In the genomic region with DNA sequence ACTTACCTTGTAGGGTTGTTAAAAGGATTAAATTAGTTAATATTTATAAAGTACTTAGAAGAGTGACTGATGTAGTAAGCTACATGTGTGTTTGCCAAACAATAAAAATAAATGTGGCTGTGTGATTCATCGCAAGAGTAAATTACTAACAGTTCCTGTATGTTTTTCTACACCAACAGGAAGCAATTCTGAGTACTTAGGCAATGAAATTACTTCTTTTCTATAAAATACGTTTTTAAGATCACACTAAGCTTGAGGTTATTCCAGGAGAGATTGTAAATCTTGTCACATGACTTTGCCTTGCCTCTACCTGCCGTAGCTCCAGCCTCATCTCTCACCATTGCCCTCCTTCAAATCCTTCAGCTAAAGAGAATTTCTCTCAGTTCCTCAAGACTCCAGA, we compare ENCODE assay signal across 13 cellular contexts. TPM values are rescaled to one million over a fixed set of nuclear protein-coding genes. Genes with fewer than 3 reads are reported as not detected.
DNase-seq lines count a peak whose midpoint lies in the region; ATAC-seq and TF ChIP-seq lines count a peak whose summit lies in the region.
"Had no signal": no experiment of that assay in that cellular context is flagged by ENCODE, and none has a peak within 500 bp of the region (broad histone marks: within the 10 kb centered on the region; RNA-seq: fewer than 3 reads in every experiment).

No MANE protein-coding gene starts in this region.

- H3K27ac Mint-ChIP-seq in activated CD8-positive, alpha-beta T cell treated with anti-CD3 and anti-CD28 coated beads, Interleukin-2, amount 10 ng/mL, durations not matched to agents 7 days and 5 days = peak overlapping the region; percentile 64
- H3K27ac Mint-ChIP-seq in glutamatergic neuron (ENCODE audit: unreplicated experiment) = no peak overlapping the region

- H3K4me1 Mint-ChIP-seq in activated CD8-positive, alpha-beta T cell treated with anti-CD3 and anti-CD28 coated beads, Interleukin-2, amount 10 ng/mL, durations not matched to agents 7 days and 5 days (ENCODE audit: low read depth) = peaks cover 76% of the 10 kb centered on the region
- peaks cover 8% of the 10 kb centered on the region for H3K4me1 Mint-ChIP-seq in glutamatergic neuron (ENCODE audit: low read depth, unreplicated experiment)

- H3K27me3 Mint-ChIP-seq in activated CD8-positive, alpha-beta T cell treated with anti-CD3 and anti-CD28 coated beads, Interleukin-2, amount 10 ng/mL, durations not matched to agents 7 days and 5 days (ENCODE audit: low read depth) = no peaks in the 10 kb centered on the region
- peaks cover 5% of the 10 kb centered on the region for H3K27me3 Mint-ChIP-seq in glutamatergic neuron (ENCODE audit: unreplicated experiment)

- H3K9me3 Mint-ChIP-seq in activated CD8-positive, alpha-beta T cell treated with anti-CD3 and anti-CD28 coated beads, Interleukin-2, amount 10 ng/mL, durations not matched to agents 7 days and 5 days (ENCODE audit: insufficient read depth) = peaks cover 27% of the 10 kb centered on the region
- peaks cover 2% of the 10 kb centered on the region for H3K9me3 Mint-ChIP-seq in glutamatergic neuron (ENCODE audit: unreplicated experiment)

- POLR2A ChIA-PET in HEK293 (lab: Yijun Ruan, JAX) = no interaction called here
- POLR2A ChIA-PET in activated CD8-positive, alpha-beta T cell treated with anti-CD3 and anti-CD28 coated beads, Interleukin-2, amount 10 ng/mL, durations not matched to agents 7 days and 5 days (lab: Charles Lee) = interaction anchor here (1.9 to 2.5 kb wide), 2 partner anchors 18 to 43 kb away, joined by 9 to 20 read pairs; partner anchors contain the start of genes CASP2 and GSTK1

- peak overlapping the region in 6 of 11 experiments; percentile 33 to 100 (median 76); a peak in 12 of 22 replicates for H3K4me2 ChIP-seq in BLaER1 treated with 17β-estradiol and CSF1 and Interleukin-3, amounts not matched to agents 10 nM and 100 nM

- no peak overlapping the region for H3K4me3 Mint-ChIP-seq in activated CD8-positive, alpha-beta T cell treated with anti-CD3 and anti-CD28 coated beads, Interleukin-2, amount 10 ng/mL, durations not matched to agents 7 days and 5 days
- no peak overlapping the region for H3K4me3 Mint-ChIP-seq in glutamatergic neuron (ENCODE audit: unreplicated experiment)

- H3K4me1 ChIP-seq in BLaER1 treated with 17β-estradiol and CSF1 and Interleukin-3, amounts not matched to agents 10 nM and 100 nM = peaks cover 5 to 100% (median 38%) of the 10 kb centered on the region in 10 experiments
- no peaks in the 10 kb centered on the region for H3K4me1 ChIP-seq in HEK293 (ENCODE audit: control insufficient read depth, insufficient read depth, low read length)

- peak overlapping the region in 4 of 11 experiments; percentile 53 to 78 (median 65); a peak in 7 of 22 replicates for H3K27ac ChIP-seq in BLaER1 treated with 17β-estradiol and CSF1 and Interleukin-3, amounts not matched to agents 10 nM and 100 nM
- no peak overlapping the region for H3K27ac ChIP-seq in HEK293 (ENCODE audit: extremely low read depth, low read depth, low read length)

- TF ChIP-seq CTCF in HEK293 (tag by site-specific recombination; IDR thresholded peaks at IDR 0.05) (no peak), fibroblast of villous mesenchyme (IDR thresholded peaks at IDR 0.05; ENCODE audit: insufficient read depth, low read depth, low read length) (no peak), glutamatergic neuron (IDR thresholded peaks at IDR 0.05; ENCODE audit: partially characterized antibody, unreplicated experiment) (no peak)

- DNase-seq in activated CD8-positive, alpha-beta T cell treated with anti-CD3 and anti-CD28 coated beads, Interleukin-2, amount 10 ng/mL, durations not matched to agents 7 days and 5 days = no peak
- peak; percentile 48 for DNase-seq in fibroblast of villous mesenchyme (ENCODE audit: low read depth)
- DNase-seq in KG1 (lab: John Stamatoyannopoulos, UW) = no peak
- DNase-seq in glutamatergic neuron = no peak
- DNase-seq: activated CD4-positive, alpha-beta T cell treated with anti-CD3 and anti-CD28 coated beads, Interleukin-2, amount 50 U/mL, for 4 hours; NCI-H2029; SHP77 treated with DMSO at 0.1 percent for 48 hours; stimulated activated naive CD4-positive, alpha-beta T cell treated with Interleukin-2 at 50 U/mL for 16 hours had no signal

- ATAC-seq in activated CD8-positive, alpha-beta T cell treated with anti-CD3 and anti-CD28 coated beads, Interleukin-2, amount 10 ng/mL, durations not matched to agents 7 days and 5 days = peak; percentile 50
- ATAC-seq in SK-N-SH treated with all-trans-retinoic acid at 6 μM for 48 hours = no peak
- ATAC-seq in HG03378 (IDR thresholded peaks at IDR 0.05; ENCODE audit: unreplicated experiment) = no peak

- peak overlapping the region in 2 of 11 experiments; percentile 35 to 41; a peak in 3 of 22 replicates for H3K9ac ChIP-seq in BLaER1 treated with 17β-estradiol and CSF1 and Interleukin-3, amounts not matched to agents 10 nM and 100 nM

- H3K27me3 ChIP-seq in BLaER1 treated with 17β-estradiol and CSF1 and Interleukin-3, amounts not matched to agents 10 nM and 100 nM = no peaks in the 10 kb centered on the region

- CTCF ChIA-PET in HEK293 (lab: Yijun Ruan, JAX) = interaction anchor here (0.8 kb wide), 1 partner anchor 60 kb away, joined by 6 read pairs; no protein-coding TSS in a partner anchor
- CTCF ChIA-PET in activated CD8-positive, alpha-beta T cell treated with anti-CD3 and anti-CD28 coated beads, Interleukin-2, amount 10 ng/mL, durations not matched to agents 7 days and 5 days (lab: Charles Lee) = interaction anchor here (0.6 to 8.5 kb wide), 11 partner anchors 12 to 127 kb away, joined by 3 to 274 read pairs (median 4); partner anchors contain the start of gene GSTK1

- peaks cover 0 to 8% (median 0%) of the 10 kb centered on the region in 11 experiments; a peak in 2 of 22 replicates for H3K36me3 ChIP-seq in BLaER1 treated with 17β-estradiol and CSF1 and Interleukin-3, amounts not matched to agents 10 nM and 100 nM
- no peaks in the 10 kb centered on the region for H3K36me3 ChIP-seq in HEK293 (ENCODE audit: control insufficient read depth in 2 of 2, insufficient read depth in 1 of 2, low read length in 2 of 2)

- H4K20me1 ChIP-seq in BLaER1 treated with 17β-estradiol and CSF1 and Interleukin-3, amounts not matched to agents 10 nM and 100 nM = no peaks in the 10 kb centered on the region

- peak overlapping the region in 1 of 10 experiments; percentile 20; a peak in 1 of 20 replicates for H3K4me3 ChIP-seq in BLaER1 treated with 17β-estradiol and CSF1 and Interleukin-3, amounts not matched to agents 10 nM and 100 nM
- H3K4me3 ChIP-seq in HEK293 (ENCODE audit: low read depth, low read length) = no peak overlapping the region
- no peak overlapping the region for H3K4me3 ChIP-seq in fibroblast of villous mesenchyme (ENCODE audit: low read depth, low read length)

- peaks cover 29% of the 10 kb centered on the region for H3K36me3 Mint-ChIP-seq in activated CD8-positive, alpha-beta T cell treated with anti-CD3 and anti-CD28 coated beads, Interleukin-2, amount 10 ng/mL, durations not matched to agents 7 days and 5 days (ENCODE audit: low read depth)
- peaks cover 10% of the 10 kb centered on the region for H3K36me3 Mint-ChIP-seq in glutamatergic neuron (ENCODE audit: unreplicated experiment)

- H3K9me3 ChIP-seq in BLaER1 treated with 17β-estradiol and CSF1 and Interleukin-3, amounts not matched to agents 10 nM and 100 nM (replicated peaks in 1 of 11) = peaks cover 5 to 24% (median 15%) of the 10 kb centered on the region in 11 experiments; a peak in 20 of 22 replicates
- H3K9me3 ChIP-seq in HEK293 (ENCODE audit: control insufficient read depth, insufficient read depth, low read depth, low read length) = no peaks in the 10 kb centered on the region

TF ChIP-seq in HEK293, 187 proteins besides CTCF, POLR2A, EP300 and RAD21 (continues in another document):
- TF ChIP-seq ZNF112 (tag by site-specific recombination; IDR thresholded peaks at IDR 0.05) (no peak), ZNF266 (tag by site-specific recombination; IDR thresholded peaks at IDR 0.05; ENCODE audit: low read depth) (0 out of 2 replicates have a peak, but pooled peaks have one; percentile 16)

TF ChIP-seq in SK-N-SH treated with all-trans-retinoic acid at 6 μM for 48 hours, 23 proteins besides CTCF, POLR2A, EP300 and RAD21 (continues in another document):
- TF ChIP-seq RARB (CRISPR knock-in tag; IDR thresholded peaks at IDR 0.05) = no peak
- no peak for TF ChIP-seq ARNTL (CRISPR knock-in tag; IDR thresholded peaks at IDR 0.05; ENCODE audit: borderline replicate concordance, low read depth)
- no peak for TF ChIP-seq ZNF8 (CRISPR knock-in tag; IDR thresholded peaks at IDR 0.05)
- TF ChIP-seq OSR1 (CRISPR knock-in tag; IDR thresholded peaks at IDR 0.05) = no peak
- TF ChIP-seq CSDC2 (CRISPR knock-in tag; IDR thresholded peaks at IDR 0.05) = no peak
- no peak for TF ChIP-seq BACH2 (CRISPR knock-in tag; IDR thresholded peaks at IDR 0.05; ENCODE audit: borderline replicate concordance)
- TF ChIP-seq ZFP30 (CRISPR knock-in tag; IDR thresholded peaks at IDR 0.05) = no peak
- TF ChIP-seq ZNF565 (CRISPR knock-in tag; conservative IDR thresholded peaks at IDR 0.05; ENCODE audit: low read depth) = no peak

RNA-seq across cellular contexts. Expression of gene GSTK1, which starts 18.1 kb away (rescaled TPM):
- total RNA-seq in activated CD8-positive, alpha-beta T cell treated with anti-CD3 and anti-CD28 coated beads, Interleukin-2, amount 10 ng/mL, durations not matched to agents 7 days and 5 days = 100 to 1,000 TPM; 254 to 255 TPM
- total RNA-seq in fibroblast of villous mesenchyme = 63.1 and 69.1 TPM in 2 replicates
- 48.6 TPM for total RNA-seq in glutamatergic neuron (ENCODE audit: unreplicated experiment)

RNA-seq across cellular contexts. Expression of gene TAS2R40, which starts 23.3 kb away (rescaled TPM):
- not detected for total RNA-seq in activated CD8-positive, alpha-beta T cell treated with anti-CD3 and anti-CD28 coated beads, Interleukin-2, amount 10 ng/mL, durations not matched to agents 7 days and 5 days
- total RNA-seq in fibroblast of villous mesenchyme = not detected in 2 replicates
- total RNA-seq in glutamatergic neuron (ENCODE audit: unreplicated experiment) = not detected
- total RNA-seq: cerebellum had no signal

RNA-seq across cellular contexts. Expression of gene TMEM139, which starts 39.6 kb away (rescaled TPM):
- under 1 TPM; 0.29 to 0.65 TPM for total RNA-seq in activated CD8-positive, alpha-beta T cell treated with anti-CD3 and anti-CD28 coated beads, Interleukin-2, amount 10 ng/mL, durations not matched to agents 7 days and 5 days
- total RNA-seq in fibroblast of villous mesenchyme = not detected in 2 replicates
- total RNA-seq in glutamatergic neuron (ENCODE audit: unreplicated experiment) = not detected

RNA-seq across cellular contexts. Expression of gene CASP2, which starts 43.0 kb away (rescaled TPM):
- 100 to 1,000 TPM; 111 to 115 TPM for total RNA-seq in activated CD8-positive, alpha-beta T cell treated with anti-CD3 and anti-CD28 coated beads, Interleukin-2, amount 10 ng/mL, durations not matched to agents 7 days and 5 days
- total RNA-seq in fibroblast of villous mesenchyme (11.9 and 16.0 TPM in 2 replicates), glutamatergic neuron (ENCODE audit: unreplicated experiment) (59.2 TPM)
